ENCODE assay signal across 17 cellular contexts in genomic region chr20:8423482-8423881, GRCh38.
A peak's percentile ranks its signal among the peaks of the same experiment; 100 is the strongest.
DNase-seq lines count a peak whose midpoint lies in the region; ATAC-seq and TF ChIP-seq lines count a peak whose summit lies in the region.
"Had no signal": no experiment of that assay in that cellular context is flagged by ENCODE, and none has a peak within 500 bp of the region (broad histone marks: within the 10 kb centered on the region; RNA-seq: fewer than 3 reads in every experiment).

No MANE protein-coding gene starts in this region.

- H3K27me3 ChIP-seq in SK-N-SH (ENCODE audit: insufficient read depth) (no peaks in the 10 kb centered on the region), smooth muscle cell (ENCODE audit: low read depth) (no peaks in the 10 kb centered on the region)

- peak overlapping the region; percentile 29; the same call in 1 of the 2 replicates for H3K4me2 ChIP-seq in SK-N-SH
- H3K4me2 ChIP-seq in smooth muscle cell = peak overlapping the region; percentile 54

- H3F3A ChIP-seq in SK-N-SH (replicated peaks; ENCODE audit: insufficient read depth) (no peaks in the 10 kb centered on the region), smooth muscle cell (ENCODE audit: low read depth) (no peaks in the 10 kb centered on the region)

- H3K36me3 ChIP-seq in SK-N-SH (replicated peaks in 1 of 2; ENCODE audit: control insufficient read depth in 1 of 2, insufficient read depth in 2 of 2, low read length in 1 of 2) (no peaks in the 10 kb centered on the region), smooth muscle cell (ENCODE audit: low read depth) (no peaks in the 10 kb centered on the region)

- H3K4me1 ChIP-seq in SK-N-SH (ENCODE audit: control insufficient read depth in 1 of 2, insufficient read depth in 2 of 2, low read depth in 1 of 2, low read length in 1 of 2) = peaks cover 27 to 28% of the 10 kb centered on the region in 2 experiments; a peak in 3 of 4 replicates
- H3K4me1 ChIP-seq in smooth muscle cell (ENCODE audit: low read depth) = peaks cover 7% of the 10 kb centered on the region

- H3K79me2 ChIP-seq in SK-N-SH (ENCODE audit: insufficient read depth) (no peaks in the 10 kb centered on the region), smooth muscle cell (ENCODE audit: low read depth) (no peaks in the 10 kb centered on the region)

- H2AFZ ChIP-seq in SK-N-SH (ENCODE audit: low read depth) = no peak overlapping the region
- H2AFZ ChIP-seq in smooth muscle cell (ENCODE audit: low read depth) = no peak overlapping the region

- TF ChIP-seq EP300 in SK-N-SH (IDR thresholded peaks at IDR 0.05; ENCODE audit: borderline replicate concordance in 1 of 2, low read depth in 1 of 2, low read length in 1 of 2) = peak in 1 of 2 experiments; percentile 48; a peak in 1 of 4 replicates

- DNase-seq in SK-N-SH (no peak), NCI-H1694 (lab: John Stamatoyannopoulos, UW) (peak; percentile 9), NCI-H524 treated with DMSO at 0.1 percent for 48 hours (lab: John Stamatoyannopoulos, UW) (peak; percentile 47), smooth muscle cell (lab: John Stamatoyannopoulos, UW; ENCODE audit: unreplicated experiment) (no peak), CD14-positive monocyte (ENCODE audit: low spot score) (no peak)
- DNase-seq: ACHN; AML-193; CD4-positive, alpha-beta T cell; DMS79 treated with DMSO at 0.1 percent for 48 hours; KBM-7; NCI-H146; NCI-H2107; T-helper 17 cell had no signal

- peak overlapping the region in 1 of 2 experiments; percentile 50; a peak in 2 of 4 replicates for H3K27ac ChIP-seq in SK-N-SH (ENCODE audit: low read depth in 2 of 2, low read length in 1 of 2)
- H3K27ac ChIP-seq in smooth muscle cell (ENCODE audit: low read depth) = no peak overlapping the region

- intact Hi-C loops in CD14-positive monocyte (cut with micrococcal nuclease) = no loop called here

- H3K4me3 ChIP-seq in SK-N-SH (ENCODE audit: low read depth in 2 of 2, low read length in 1 of 2) (no peak overlapping the region), smooth muscle cell (no peak overlapping the region)
- H3K4me3 ChIP-seq: GM12878 had no signal

- H3K4me3 Mint-ChIP-seq in CD14-positive monocyte = no peak overlapping the region
- H3K4me3 Mint-ChIP-seq: CD4-positive, alpha-beta T cell; T-helper 17 cell had no signal

- peaks cover 60% of the 10 kb centered on the region for H3K4me1 Mint-ChIP-seq in CD14-positive monocyte

- H3K9me3 ChIP-seq in SK-N-SH (no peaks in the 10 kb centered on the region), smooth muscle cell (replicated peaks; ENCODE audit: low read depth) (no peaks in the 10 kb centered on the region)

- no peak for TF ChIP-seq RAD21 in SK-N-SH (IDR thresholded peaks at IDR 0.05; ENCODE audit: low read length)

- H3K27me3 Mint-ChIP-seq in CD14-positive monocyte (ENCODE audit: low read depth in 3 of 3) = no peaks in the 10 kb centered on the region
- H3K27me3 Mint-ChIP-seq: CD4-positive, alpha-beta T cell; T-helper 17 cell had no signal

- no peaks in the 10 kb centered on the region for H4K20me1 ChIP-seq in SK-N-SH (ENCODE audit: insufficient read depth)
- no peaks in the 10 kb centered on the region for H4K20me1 ChIP-seq in smooth muscle cell (ENCODE audit: low read depth)

- ATAC-seq in SK-N-SH treated with all-trans-retinoic acid at 6 μM for 48 hours (no peak), HG02642 (IDR thresholded peaks at IDR 0.05; ENCODE audit: poor library complexity, unreplicated experiment) (no peak)
- ATAC-seq: Panc1, T-helper 17 cell had no signal

- H3K9ac ChIP-seq in SK-N-SH = no peak overlapping the region
- no peak overlapping the region for H3K9ac ChIP-seq in smooth muscle cell (ENCODE audit: low read depth)

- H3K9me3 Mint-ChIP-seq in CD14-positive monocyte = no peaks in the 10 kb centered on the region
- H3K9me3 Mint-ChIP-seq: CD4-positive, alpha-beta T cell had no signal

- TF ChIP-seq CTCF in SK-N-SH (IDR thresholded peaks at IDR 0.05) = no peak
- no peak for TF ChIP-seq CTCF in smooth muscle cell (IDR thresholded peaks at IDR 0.05; ENCODE audit: borderline replicate concordance, insufficient read depth, poor library complexity, severe bottlenecking)
- TF ChIP-seq CTCF in CD14-positive monocyte (IDR thresholded peaks at IDR 0.05) = no peak

- CTCF ChIA-PET in SK-N-SH (lab: Yijun Ruan, JAX) = interaction anchor here (1.0 to 1.3 kb wide), 2 partner anchors 10 to 487 kb away, joined by 3 to 5 read pairs; no protein-coding TSS in a partner anchor

- no peaks in the 10 kb centered on the region for H3K36me3 Mint-ChIP-seq in CD14-positive monocyte

- POLR2A ChIA-PET in SK-N-SH (lab: Yijun Ruan, JAX) = no interaction called here

- no peak overlapping the region for H3K27ac Mint-ChIP-seq in CD14-positive monocyte
- H3K27ac Mint-ChIP-seq: CD4-positive, alpha-beta T cell; T-helper 17 cell had no signal

- no peaks in the 10 kb centered on the region for H3K9me2 ChIP-seq in SK-N-SH

- 75% methylated on average over 2 of the region's 2 CpGs for WGBS in SK-N-SH (ENCODE audit: low lambda C conversion rate)
- 80% methylated on average over 2 of the region's 2 CpGs for WGBS in smooth muscle cell (ENCODE audit: low lambda C conversion rate)

TF ChIP-seq in SK-N-SH, 30 proteins besides CTCF, POLR2A, EP300 and RAD21:
- no peak for TF ChIP-seq TEAD4 (IDR thresholded peaks at IDR 0.05; ENCODE audit: borderline replicate concordance, insufficient read depth)
- TF ChIP-seq YY1 (IDR thresholded peaks at IDR 0.05; ENCODE audit: low read depth) = no peak
- TF ChIP-seq TCF12 (IDR thresholded peaks at IDR 0.05) = no peak

TF ChIP-seq in SK-N-SH treated with all-trans-retinoic acid at 6 μM for 48 hours, 23 proteins besides CTCF, POLR2A, EP300 and RAD21 (continues in another document):
- TF ChIP-seq, protein P1, sequence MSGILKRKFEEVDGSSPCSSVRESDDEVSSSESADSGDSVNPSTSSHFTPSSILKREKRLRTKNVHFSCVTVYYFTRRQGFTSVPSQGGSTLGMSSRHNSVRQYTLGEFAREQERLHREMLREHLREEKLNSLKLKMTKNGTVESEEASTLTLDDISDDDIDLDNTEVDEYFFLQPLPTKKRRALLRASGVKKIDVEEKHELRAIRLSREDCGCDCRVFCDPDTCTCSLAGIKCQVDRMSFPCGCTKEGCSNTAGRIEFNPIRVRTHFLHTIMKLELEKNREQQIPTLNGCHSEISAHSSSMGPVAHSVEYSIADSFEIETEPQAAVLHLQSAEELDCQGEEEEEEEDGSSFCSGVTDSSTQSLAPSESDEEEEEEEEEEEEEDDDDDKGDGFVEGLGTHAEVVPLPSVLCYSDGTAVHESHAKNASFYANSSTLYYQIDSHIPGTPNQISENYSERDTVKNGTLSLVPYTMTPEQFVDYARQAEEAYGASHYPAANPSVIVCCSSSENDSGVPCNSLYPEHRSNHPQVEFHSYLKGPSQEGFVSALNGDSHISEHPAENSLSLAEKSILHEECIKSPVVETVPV (CRISPR knock-in tag; IDR thresholded peaks at IDR 0.05) = no peak
- no peak for TF ChIP-seq ZFP3 (CRISPR knock-in tag; IDR thresholded peaks at IDR 0.05)
- TF ChIP-seq ZNF565 (CRISPR knock-in tag; conservative IDR thresholded peaks at IDR 0.05; ENCODE audit: low read depth) = no peak
- TF ChIP-seq ESRRG (CRISPR knock-in tag; IDR thresholded peaks at IDR 0.05) = no peak
- TF ChIP-seq TCF4 (CRISPR knock-in tag; IDR thresholded peaks at IDR 0.05; ENCODE audit: borderline replicate concordance) = no peak
- TF ChIP-seq GLIS3 (CRISPR knock-in tag; IDR thresholded peaks at IDR 0.05) = no peak
- TF ChIP-seq SNAI2 (CRISPR knock-in tag; IDR thresholded peaks at IDR 0.05) = no peak
- no peak for TF ChIP-seq TSHZ2 (CRISPR knock-in tag; IDR thresholded peaks at IDR 0.05)
- TF ChIP-seq ZC3H10 (CRISPR knock-in tag; IDR thresholded peaks at IDR 0.05) = no peak
- no peak for TF ChIP-seq ZFP30 (CRISPR knock-in tag; IDR thresholded peaks at IDR 0.05)
- TF ChIP-seq PPARA (CRISPR knock-in tag; IDR thresholded peaks at IDR 0.05; ENCODE audit: borderline replicate concordance) = no peak
- no peak for TF ChIP-seq TOX (CRISPR knock-in tag; IDR thresholded peaks at IDR 0.05; ENCODE audit: borderline replicate concordance)
- no peak for TF ChIP-seq BACH2 (CRISPR knock-in tag; IDR thresholded peaks at IDR 0.05; ENCODE audit: borderline replicate concordance)
- no peak for TF ChIP-seq ISL1 (CRISPR knock-in tag; IDR thresholded peaks at IDR 0.05)

Comparison
In these comparisons a context has a peak if more than half of its experiments do, and no peak if none do; other contexts are left out.
1. DNase-seq: peak in NCI-H1694 (single experiment) and NCI-H524 treated with DMSO at 0.1 percent for 48 hours (single experiment); none in SK-N-SH (single experiment), smooth muscle cell (single experiment) and CD14-positive monocyte (single experiment).